Comparison of ENCODE assay signal across 8 cellular contexts in genomic region chr6:155528982-155529453, GRCh38.
DNase-seq lines count a peak whose midpoint lies in the region; ATAC-seq and TF ChIP-seq lines count a peak whose summit lies in the region.

No MANE protein-coding gene starts in this region.

- H3K36me3 Mint-ChIP-seq in memory B cell = peaks cover 2% of the 10 kb centered on the region
- no peaks in the 10 kb centered on the region for H3K36me3 Mint-ChIP-seq in activated T-helper 17 cell treated with anti-CD3 and anti-CD28 coated beads, Interleukin-2, amount 50 U/mL, for 72 hours (ENCODE audit: low read depth)
- H3K36me3 Mint-ChIP-seq in glutamatergic neuron (ENCODE audit: unreplicated experiment) = peaks cover 6% of the 10 kb centered on the region

- peak overlapping the region; percentile 20 for H3K9ac ChIP-seq in adipocyte (ENCODE audit: low read length)

- TF ChIP-seq CTCF in glutamatergic neuron (IDR thresholded peaks at IDR 0.05; ENCODE audit: partially characterized antibody, unreplicated experiment) (no peak), omental fat pad (IDR thresholded peaks at IDR 0.05) (no peak)

- peaks cover 6% of the 10 kb centered on the region for H3K4me1 Mint-ChIP-seq in memory B cell
- peaks cover 3% of the 10 kb centered on the region for H3K4me1 Mint-ChIP-seq in activated T-helper 17 cell treated with anti-CD3 and anti-CD28 coated beads, Interleukin-2, amount 50 U/mL, for 72 hours
- no peaks in the 10 kb centered on the region for H3K4me1 Mint-ChIP-seq in glutamatergic neuron (ENCODE audit: low read depth, unreplicated experiment)

- H3K4me3 Mint-ChIP-seq in memory B cell (no peak overlapping the region), glutamatergic neuron (ENCODE audit: unreplicated experiment) (no peak overlapping the region)
- H3K4me3 Mint-ChIP-seq in activated T-helper 17 cell treated with anti-CD3 and anti-CD28 coated beads, Interleukin-2, amount 50 U/mL, for 72 hours = no peak overlapping the region

- ATAC-seq in HG03520 (IDR thresholded peaks at IDR 0.05; ENCODE audit: unreplicated experiment) (peak; percentile 44), memory B cell (ENCODE audit: low read depth) (peak; percentile 21), omental fat pad (ENCODE audit: low FRiP score) (no peak)
- ATAC-seq in activated T-helper 17 cell treated with anti-CD3 and anti-CD28 coated beads, Interleukin-2, amount 50 U/mL, for 72 hours (replicated peaks) = no peak

- peak overlapping the region; percentile 10 for H3K4me3 ChIP-seq in adipocyte (ENCODE audit: low read length)

- H3K27ac Mint-ChIP-seq in memory B cell (no peak overlapping the region), glutamatergic neuron (ENCODE audit: unreplicated experiment) (no peak overlapping the region)
- no peak overlapping the region for H3K27ac Mint-ChIP-seq in activated T-helper 17 cell treated with anti-CD3 and anti-CD28 coated beads, Interleukin-2, amount 50 U/mL, for 72 hours

- no peaks in the 10 kb centered on the region for H3K27me3 ChIP-seq in adipocyte (replicated peaks; ENCODE audit: control insufficient read depth, insufficient read depth, low read length)

- peaks cover 18% of the 10 kb centered on the region for H3K4me1 ChIP-seq in adipocyte (ENCODE audit: control insufficient read depth, insufficient read depth, low read length)

- H3K9me3 ChIP-seq in adipocyte (ENCODE audit: control insufficient read depth, low read length) = peaks cover 5% of the 10 kb centered on the region

- peak; percentile 18 for DNase-seq in DMS53 treated with DMSO at 0.1 percent for 48 hours (lab: John Stamatoyannopoulos, UW; ENCODE audit: unreplicated experiment)
- DNase-seq in adipocyte (ENCODE audit: low read depth) = peak; percentile 79
- no peak for DNase-seq in memory B cell (ENCODE audit: low spot score in 2 of 2)
- DNase-seq in effector CD8-positive, alpha-beta T cell (lab: John Stamatoyannopoulos, UW) = no peak
- DNase-seq in glutamatergic neuron = no peak
- DNase-seq in omental fat pad (ENCODE audit: low spot score) = no peak

- H3K36me3 ChIP-seq in adipocyte (ENCODE audit: control insufficient read depth, insufficient read depth, low read length, severe bottlenecking) = no peaks in the 10 kb centered on the region

- no peaks in the 10 kb centered on the region for H3K27me3 Mint-ChIP-seq in memory B cell
- peaks cover 4% of the 10 kb centered on the region for H3K27me3 Mint-ChIP-seq in activated T-helper 17 cell treated with anti-CD3 and anti-CD28 coated beads, Interleukin-2, amount 50 U/mL, for 72 hours
- H3K27me3 Mint-ChIP-seq in glutamatergic neuron (ENCODE audit: unreplicated experiment) = no peaks in the 10 kb centered on the region

- H3K9me3 Mint-ChIP-seq in memory B cell (peaks cover 2% of the 10 kb centered on the region), glutamatergic neuron (ENCODE audit: unreplicated experiment) (no peaks in the 10 kb centered on the region)
- peaks cover 5% of the 10 kb centered on the region for H3K9me3 Mint-ChIP-seq in activated T-helper 17 cell treated with anti-CD3 and anti-CD28 coated beads, Interleukin-2, amount 50 U/mL, for 72 hours

Comparison
In these comparisons a context has a peak if more than half of its experiments do, and no peak if none do; other contexts are left out.
1. DNase-seq: peak in DMS53 treated with DMSO at 0.1 percent for 48 hours (single experiment) and adipocyte (single experiment); none in memory B cell (0 of 2), effector CD8-positive, alpha-beta T cell (single experiment), glutamatergic neuron (single experiment) and omental fat pad (single experiment).
2. ATAC-seq: peak in HG03520 (single experiment) and memory B cell (single experiment); none in activated T-helper 17 cell treated with anti-CD3 and anti-CD28 coated beads, Interleukin-2, amount 50 U/mL, for 72 hours (single experiment) and omental fat pad (single experiment).